Comparison of ENCODE assay signal across 14 cellular contexts in the genomic region with DNA sequence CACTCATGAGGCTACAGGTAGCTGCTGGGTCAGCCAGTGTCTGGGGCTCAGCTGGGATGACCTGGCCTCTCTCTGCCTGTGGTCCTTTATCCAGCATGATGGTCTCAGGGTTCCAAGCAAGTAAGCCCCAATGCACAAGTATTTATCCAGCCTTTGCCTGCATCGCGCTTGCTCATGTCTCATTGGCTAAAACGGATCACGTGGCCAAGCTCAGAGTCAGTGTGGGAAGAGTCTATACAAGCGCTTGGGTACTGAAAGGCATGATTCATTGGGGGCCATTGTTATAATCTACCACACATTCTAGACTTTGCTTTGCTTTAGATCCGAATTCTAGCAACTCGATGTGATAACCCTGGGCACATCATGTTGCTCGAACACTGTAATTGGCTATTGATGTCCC.
"Had no signal": no experiment of that assay in that cellular context is flagged by ENCODE, and none has a peak within 500 bp of the region (broad histone marks: within the 10 kb centered on the region; RNA-seq: fewer than 3 reads in every experiment).

No MANE protein-coding gene starts in this region.

- FAIRE-seq: endothelial cell of umbilical vein, TTC549 had no signal

- H3K9me3 ChIP-seq: psoas muscle, stomach, vagina had no signal

- H3K36me3 ChIP-seq: stomach, vagina had no signal

- H3K27ac Mint-ChIP-seq: activated naive CD8-positive, alpha-beta T cell had no signal

- H3K27me3 Mint-ChIP-seq: activated naive CD8-positive, alpha-beta T cell had no signal

- H3K4me3 ChIP-seq: psoas muscle, stomach, vagina had no signal

- H3K36me3 Mint-ChIP-seq: natural killer cell had no signal

- H3K4me1 ChIP-seq: psoas muscle, stomach had no signal

- DNase-seq: activated gamma-delta T cell; foreskin melanocyte; head of caudate nucleus; left colon; natural killer cell; psoas muscle; stimulated activated CD4-positive, alpha-beta T cell treated with anti-CD3 and anti-CD28 coated beads, Interleukin-2, amount 100 ng/mL, for 24 hours; stomach; T-helper 2 cell had no signal

- H3K27ac ChIP-seq: psoas muscle, stomach, vagina had no signal

- H3K27me3 ChIP-seq: vagina had no signal

- H3K9me3 Mint-ChIP-seq: natural killer cell had no signal

- H3K4me3 Mint-ChIP-seq: activated naive CD8-positive, alpha-beta T cell had no signal

- ATAC-seq: left colon, natural killer cell, psoas muscle, sciatic nerve had no signal
